8 cellular contexts compared by ENCODE assay signal in genomic region chr15:67762610-67763368, GRCh38.
DNase-seq lines count a peak whose midpoint lies in the region; ATAC-seq and TF ChIP-seq lines count a peak whose summit lies in the region.

No MANE protein-coding gene starts in this region.

- peak overlapping the region in 3 of 4 donors; percentile 13 to 49 (median 15) for H3K27ac ChIP-seq in gastrocnemius medialis
- H3K27ac ChIP-seq in ovary: no peak overlapping the region

- H3K27ac Mint-ChIP-seq in activated CD8-positive, alpha-beta memory T cell treated with anti-CD3 and anti-CD28 coated beads, Interleukin-2, amount 10 ng/mL, durations not matched to agents 7 days and 5 days: peak overlapping the region; percentile 24

- CTCF ChIA-PET in activated CD8-positive, alpha-beta memory T cell treated with anti-CD3 and anti-CD28 coated beads, Interleukin-2, amount 10 ng/mL, durations not matched to agents 7 days and 5 days (lab: Charles Lee): interaction anchor here (0.8 to 1.5 kb wide), 4 partner anchors 9 to 306 kb away, joined by 3 read pairs; no protein-coding TSS in a partner anchor

- no peaks in the 10 kb centered on the region for H3K27me3 Mint-ChIP-seq in activated CD8-positive, alpha-beta memory T cell treated with anti-CD3 and anti-CD28 coated beads, Interleukin-2, amount 10 ng/mL, durations not matched to agents 7 days and 5 days

- H3K36me3 ChIP-seq in gastrocnemius medialis (no peaks in the 10 kb centered on the region), ovary (no peaks in the 10 kb centered on the region)

- WGBS in ovary, 3 donors: 63 to 75% (median 74%) methylated on average over 7 of the region's 7 CpGs

- no peak for TF ChIP-seq POLR2A in gastrocnemius medialis (IDR thresholded peaks at IDR 0.05)
- TF ChIP-seq POLR2A in ovary (IDR thresholded peaks at IDR 0.05): no peak

- TF ChIP-seq EP300 in ovary (IDR thresholded peaks at IDR 0.05): no peak

- H3K4me3 Mint-ChIP-seq in activated CD8-positive, alpha-beta memory T cell treated with anti-CD3 and anti-CD28 coated beads, Interleukin-2, amount 10 ng/mL, durations not matched to agents 7 days and 5 days: peak overlapping the region; percentile 12

- ATAC-seq in GM18511 (IDR thresholded peaks at IDR 0.05; ENCODE audit: unreplicated experiment) (peak; percentile 80), HG02973 (IDR thresholded peaks at IDR 0.05; ENCODE audit: unreplicated experiment) (peak; percentile 89), gastrocnemius medialis (peak; percentile 73 to 95)
- peak; percentile 91 for ATAC-seq in activated CD8-positive, alpha-beta memory T cell treated with anti-CD3 and anti-CD28 coated beads, Interleukin-2, amount 10 ng/mL, durations not matched to agents 7 days and 5 days

- no peaks in the 10 kb centered on the region for H3K9me3 Mint-ChIP-seq in activated CD8-positive, alpha-beta memory T cell treated with anti-CD3 and anti-CD28 coated beads, Interleukin-2, amount 10 ng/mL, durations not matched to agents 7 days and 5 days (ENCODE audit: low read depth)

- DNase-seq in activated CD8-positive, alpha-beta memory T cell treated with anti-CD3 and anti-CD28 coated beads, Interleukin-2, amount 10 ng/mL, durations not matched to agents 7 days and 5 days: peak; percentile 62
- DNase-seq in gastrocnemius medialis (no peak), ovary (no peak), SHP77 treated with DMSO at 0.1 percent for 48 hours (lab: John Stamatoyannopoulos, UW) (no peak), pons (ENCODE audit: low spot score) (no peak), OCI-M1 (lab: John Stamatoyannopoulos, UW) (no peak)

- no peak overlapping the region for H3K4me3 ChIP-seq in gastrocnemius medialis
- H3K4me3 ChIP-seq in ovary: no peak overlapping the region

- no peaks in the 10 kb centered on the region for H3K27me3 ChIP-seq in gastrocnemius medialis
- no peaks in the 10 kb centered on the region for H3K27me3 ChIP-seq in ovary

- H3K4me1 ChIP-seq in gastrocnemius medialis: peaks cover 0 to 20% of the 10 kb centered on the region in 2 donors
- H3K4me1 ChIP-seq in ovary (ENCODE audit: insufficient read depth): no peaks in the 10 kb centered on the region

- peaks cover 37% of the 10 kb centered on the region for H3K4me1 Mint-ChIP-seq in activated CD8-positive, alpha-beta memory T cell treated with anti-CD3 and anti-CD28 coated beads, Interleukin-2, amount 10 ng/mL, durations not matched to agents 7 days and 5 days

- intact Hi-C loops in gastrocnemius medialis (cut with DNase I; ENCODE audit: low total_unique reads): no loop called here
- intact Hi-C loops in ovary (cut with DNase I): no loop called here

- TF ChIP-seq CTCF in gastrocnemius medialis (IDR thresholded peaks at IDR 0.05 in 4 of 5, conservative IDR thresholded peaks at IDR 0.05 in 1 of 5) (no peak), ovary (IDR thresholded peaks at IDR 0.05) (no peak)

- no peaks in the 10 kb centered on the region for H3K9me3 ChIP-seq in gastrocnemius medialis
- no peaks in the 10 kb centered on the region for H3K9me3 ChIP-seq in ovary

- in situ Hi-C loops in gastrocnemius medialis (cut with MboI; ENCODE audit: low sequenced_read_pairs in 4 of 4): no loop called here

- no peaks in the 10 kb centered on the region for H3K36me3 Mint-ChIP-seq in activated CD8-positive, alpha-beta memory T cell treated with anti-CD3 and anti-CD28 coated beads, Interleukin-2, amount 10 ng/mL, durations not matched to agents 7 days and 5 days

Comparison
In these comparisons a context has a peak if more than half of its experiments do, and no peak if none do; other contexts are left out.
1. H3K27ac ChIP-seq: peak in gastrocnemius medialis (3 of 4); none in ovary (0 of 2).
2. Peak in every context shown above with its lines, with median percentiles within 50 percentile points of each other: ATAC-seq.